Comparison of ENCODE assay signal across 25 cellular contexts in genomic region chr9:112239284-112239683, GRCh38.
"Had no signal": no experiment of that assay in that cellular context is flagged by ENCODE, and none has a peak within 500 bp of the region (broad histone marks: within the 10 kb centered on the region; RNA-seq: fewer than 3 reads in every experiment).

No MANE protein-coding gene starts in this region.

- H2AFZ ChIP-seq: hepatocyte had no signal

- H3K4me3 ChIP-seq: hepatocyte, lung, right atrium auricular region, stomach, upper lobe of left lung had no signal

- H3K27me3 ChIP-seq: foreskin keratinocyte, hepatocyte, right atrium auricular region, stomach, upper lobe of left lung had no signal

- H3K9me3 Mint-ChIP-seq: nephron progenitor cell had no signal

- H3K36me3 ChIP-seq: right atrium auricular region had no signal

- H3K27ac Mint-ChIP-seq: nephron progenitor cell had no signal

- H3K4me2 ChIP-seq: hepatocyte had no signal

- H3K4me1 Mint-ChIP-seq: nephron progenitor cell had no signal

- H3K27ac ChIP-seq: foreskin keratinocyte, hepatocyte, right atrium auricular region, stomach, upper lobe of left lung had no signal

- FAIRE-seq: endothelial cell of umbilical vein, islet of Langerhans had no signal

- H3K4me1 ChIP-seq: right atrium auricular region had no signal

- DNase-seq: activated CD4-positive, alpha-beta T cell treated with anti-CD3 and anti-CD28 coated beads for 48 hours; activated CD4-positive, CD25-positive, alpha-beta regulatory T cell; activated CD8-positive, alpha-beta memory T cell treated with anti-CD3 and anti-CD28 coated beads for 24 hours; activated CD8-positive, alpha-beta memory T cell treated with anti-CD3 and anti-CD28 coated beads, Interleukin-2, amount 50 U/mL, for 48 hours; activated effector memory CD4-positive, alpha-beta T cell treated with anti-CD3 and anti-CD28 coated beads, Interleukin-2, amount 50 U/mL, for 16 hours; activated naive CD4-positive, alpha-beta T cell treated with anti-CD3 and anti-CD28 coated beads, Interleukin-2, amount 50 U/mL, for 16 hours; activated T-cell treated with anti-CD3 and anti-CD28 coated beads, Interleukin-2, amount 50 U/mL, for 48 hours; aorta; effector CD8-positive, alpha-beta T cell; foreskin keratinocyte; midbrain; nephron progenitor cell; nucleus accumbens; posterior cingulate gyrus; stimulated activated CD4-positive, alpha-beta T cell treated with anti-CD3 and anti-CD28 coated beads, Interleukin-12 subunit alpha, Interleukin-12 subunit beta, amount 100 ng/mL, for 4 hours; stimulated activated CD4-positive, alpha-beta T cell treated with anti-CD3 and anti-CD28 coated beads, Interleukin-1b, Interleukin-23, amount 100 ng/mL, for 48 hours; stomach; T-helper 1 cell; T-helper 9 cell; upper lobe of left lung had no signal

- H3K4me3 Mint-ChIP-seq: nephron progenitor cell had no signal

- H3K9me3 ChIP-seq: right atrium auricular region, stomach, upper lobe of left lung had no signal

- ATAC-seq: foreskin keratinocyte had no signal
